1 cellular context compared by ENCODE assay signal in genomic region chr12:77723308-77723707, GRCh38.
TF ChIP-seq lines count a peak whose summit lies in the region.

No MANE protein-coding gene starts in this region.

TF ChIP-seq in SK-N-SH, 30 proteins besides CTCF, POLR2A, EP300 and RAD21 (continued from another document):
- no peak for TF ChIP-seq SMC3 (IDR thresholded peaks at IDR 0.05; ENCODE audit: low read depth, low read length)
- TF ChIP-seq, protein P1, sequence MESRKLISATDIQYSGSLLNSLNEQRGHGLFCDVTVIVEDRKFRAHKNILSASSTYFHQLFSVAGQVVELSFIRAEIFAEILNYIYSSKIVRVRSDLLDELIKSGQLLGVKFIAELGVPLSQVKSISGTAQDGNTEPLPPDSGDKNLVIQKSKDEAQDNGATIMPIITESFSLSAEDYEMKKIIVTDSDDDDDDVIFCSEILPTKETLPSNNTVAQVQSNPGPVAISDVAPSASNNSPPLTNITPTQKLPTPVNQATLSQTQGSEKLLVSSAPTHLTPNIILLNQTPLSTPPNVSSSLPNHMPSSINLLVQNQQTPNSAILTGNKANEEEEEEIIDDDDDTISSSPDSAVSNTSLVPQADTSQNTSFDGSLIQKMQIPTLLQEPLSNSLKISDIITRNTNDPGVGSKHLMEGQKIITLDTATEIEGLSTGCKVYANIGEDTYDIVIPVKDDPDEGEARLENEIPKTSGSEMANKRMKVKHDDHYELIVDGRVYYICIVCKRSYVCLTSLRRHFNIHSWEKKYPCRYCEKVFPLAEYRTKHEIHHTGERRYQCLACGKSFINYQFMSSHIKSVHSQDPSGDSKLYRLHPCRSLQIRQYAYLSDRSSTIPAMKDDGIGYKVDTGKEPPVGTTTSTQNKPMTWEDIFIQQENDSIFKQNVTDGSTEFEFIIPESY (IDR thresholded peaks at IDR 0.05; ENCODE audit: borderline replicate concordance, low read depth) = no peak
- no peak for TF ChIP-seq EZH2phosphoT487 (IDR thresholded peaks at IDR 0.05; ENCODE audit: borderline replicate concordance, low read depth)
- TF ChIP-seq GATA2 (CRISPR knock-in tag; IDR thresholded peaks at IDR 0.05) = no peak
- TF ChIP-seq TCF12 (IDR thresholded peaks at IDR 0.05) = no peak
- TF ChIP-seq FOXJ3 (CRISPR knock-in tag; IDR thresholded peaks at IDR 0.05) = no peak
- no peak for TF ChIP-seq TEAD4 (IDR thresholded peaks at IDR 0.05; ENCODE audit: borderline replicate concordance, insufficient read depth)
